In genomic region chr4:74159397-74159709, GRCh38 we compare ENCODE assay signal across 1 cellular context.
TF ChIP-seq lines count a peak whose summit lies in the region.

No MANE protein-coding gene starts in this region.

TF ChIP-seq in K562, 482 proteins besides CTCF, POLR2A, EP300 and RAD21 (continued from another document):
- TF ChIP-seq PRDM10 (IDR thresholded peaks at IDR 0.05; ENCODE audit: partially characterized antibody) (peak; percentile 52), PHF20 (IDR thresholded peaks at IDR 0.05; ENCODE audit: partially characterized antibody) (no peak), PBX2 (CRISPR knock-in tag; IDR thresholded peaks at IDR 0.05; ENCODE audit: low read depth) (no peak), PBX2 (tag; conservative IDR thresholded peaks at IDR 0.05; ENCODE audit: low read depth) (peak; percentile 70), ZNF354B (CRISPR knock-in tag; IDR thresholded peaks at IDR 0.05) (no peak), STAT5A (IDR thresholded peaks at IDR 0.05; ENCODE audit: borderline replicate concordance, low read length) (no peak), HIVEP1 (CRISPR knock-in tag; IDR thresholded peaks at IDR 0.05) (no peak), CBX8 (IDR thresholded peaks at IDR 0.05; ENCODE audit: borderline replicate concordance, extremely low read depth, low read depth, low read length, poor library complexity, severe bottlenecking) (no peak), PURB (CRISPR knock-in tag; IDR thresholded peaks at IDR 0.05; ENCODE audit: low read depth) (no peak), XRCC5 (IDR thresholded peaks at IDR 0.05; ENCODE audit: low read depth, low read length) (no peak), PKNOX1 (IDR thresholded peaks at IDR 0.05) (peak; percentile 62), NFXL1 (CRISPR knock-in tag; IDR thresholded peaks at IDR 0.05) (no peak), ZBED1 (IDR thresholded peaks at IDR 0.05) (no peak), STAG1 (CRISPR knock-in tag; IDR thresholded peaks at IDR 0.05; ENCODE audit: borderline replicate concordance) (no peak), MAFK (IDR thresholded peaks at IDR 0.05; ENCODE audit: low read length) (no peak), ZNF740 (CRISPR knock-in tag; IDR thresholded peaks at IDR 0.05) (no peak), ZNF740 (tag; IDR thresholded peaks at IDR 0.05) (no peak), SRSF9 (IDR thresholded peaks at IDR 0.05; ENCODE audit: borderline replicate concordance, low read depth, low read length) (no peak), HNRNPLL (IDR thresholded peaks at IDR 0.05; ENCODE audit: low read depth, low read length, poor library complexity, severe bottlenecking) (no peak), RBFOX2 (IDR thresholded peaks at IDR 0.05; ENCODE audit: low read depth, low read length) (no peak; the same call in 1 of the 2 replicates), ZNF778 (CRISPR knock-in tag; IDR thresholded peaks at IDR 0.05) (no peak), ILK (tag; IDR thresholded peaks at IDR 0.05; ENCODE audit: borderline replicate concordance, low read depth) (no peak), FOS (IDR thresholded peaks at IDR 0.05; ENCODE audit: extremely low read depth, insufficient read length) (no peak), NEUROD1 (IDR thresholded peaks at IDR 0.05; ENCODE audit: borderline replicate concordance, low read depth, low read length, partially characterized antibody) (no peak), MEIS2 (IDR thresholded peaks at IDR 0.05; ENCODE audit: partially characterized antibody) (peak; percentile 90)
